Comparison of ENCODE assay signal across 8 cellular contexts in the genomic region with DNA sequence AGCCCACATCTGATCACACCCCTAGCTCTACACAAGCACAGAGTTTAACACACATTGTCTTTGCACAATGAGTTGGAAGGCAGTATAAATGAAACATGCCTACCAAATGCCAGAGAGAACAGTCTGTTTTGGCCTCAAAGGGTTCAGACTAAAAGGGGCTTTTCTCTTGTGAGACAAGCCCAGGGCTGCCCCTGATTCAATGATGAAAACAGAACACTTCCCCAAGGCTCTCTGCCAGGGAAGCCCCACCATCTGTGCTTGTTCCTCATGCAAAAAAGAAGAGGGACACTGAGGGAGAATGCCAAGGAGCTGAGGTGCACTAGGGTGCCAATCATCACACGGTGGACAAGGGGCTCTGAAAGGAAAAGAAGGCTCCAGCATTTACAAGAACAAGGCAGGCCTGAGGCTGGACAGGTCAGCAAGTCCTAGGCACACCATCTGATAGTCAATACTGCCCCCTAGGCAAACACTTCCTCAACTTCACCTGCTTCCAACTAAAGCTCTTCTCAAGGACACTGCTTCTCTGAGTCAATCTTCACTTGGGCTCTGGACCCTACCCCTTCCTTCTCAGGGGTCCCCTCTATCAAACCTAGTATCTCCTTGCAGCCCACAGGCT. TPM values are rescaled to one million over a fixed set of nuclear protein-coding genes. Genes with fewer than 3 reads are reported as not detected.
DNase-seq lines count a peak whose midpoint lies in the region; ATAC-seq, FAIRE-seq and TF ChIP-seq lines count a peak whose summit lies in the region.

No MANE protein-coding gene starts in this region.

- H3K27me3 Mint-ChIP-seq in nephron progenitor cell (ENCODE audit: low read depth, poor library complexity): no peaks in the 10 kb centered on the region

- peak; percentile 34 for TF ChIP-seq CTCF in GM10248 (IDR thresholded peaks at IDR 0.05; ENCODE audit: control extremely low read depth, extremely low read depth, low read depth, missing control alignments)
- peak; percentile 61 to 71 (median 70) for TF ChIP-seq CTCF in K562 (IDR thresholded peaks at IDR 0.05 in 2 of 3, conservative IDR thresholded peaks at IDR 0.05 in 1 of 3; ENCODE audit: insufficient read depth in 2 of 3, low read depth in 1 of 3, low read length in 3 of 3)
- peak; percentile 13 for TF ChIP-seq CTCF in nephron progenitor cell (IDR thresholded peaks at IDR 0.05)
- no peak for TF ChIP-seq CTCF in uterus (IDR thresholded peaks at IDR 0.05)

- TF ChIP-seq POLR2A in K562 (conservative IDR thresholded peaks at IDR 0.05): no peak
- no peak for TF ChIP-seq POLR2A in uterus (IDR thresholded peaks at IDR 0.05)

- POLR2A ChIA-PET in GM10248 (lab: Yijun Ruan, JAX) (no interaction called here), K562 (lab: Yijun Ruan, JAX) (interaction anchor here (0.6 kb wide), 1 partner anchor 22 kb away, joined by 3 read pairs; no protein-coding TSS in a partner anchor)

- BruUV-seq in K562 (replicated peaks; lab: Mats Ljungman, UMichigan): no TSS peak

- TF ChIP-seq RAD21 in K562 (CRISPR knock-in tag; conservative IDR thresholded peaks at IDR 0.05 in 1 of 2, IDR thresholded peaks at IDR 0.05 in 1 of 2): peak; percentile 30 to 59; a peak in 3 of 4 replicates

- in situ Hi-C loops in K562 (cut with MboI): no loop called here

- intact Hi-C loops in K562 (cut with micrococcal nuclease): loop anchor here (2.0 to 10.0 kb wide), 3 partner anchors 58 to 222 kb away; no protein-coding TSS in a partner anchor
- intact Hi-C loops in uterus (cut with DNase I; ENCODE audit: low total_unique reads): no loop called here

- FAIRE-seq in K562 (lab: Jason Lieb, UNC): peak; percentile 78

- H3K36me3 ChIP-seq in K562 (ENCODE audit: control insufficient read depth, insufficient read depth, low read length): peaks cover 3% of the 10 kb centered on the region; the same call in 1 of the 3 replicates
- no peaks in the 10 kb centered on the region for H3K36me3 ChIP-seq in uterus

- H3K9me1 ChIP-seq in K562 (ENCODE audit: control insufficient read depth, insufficient read depth, low read length): no peaks in the 10 kb centered on the region

- DNase-seq in GM10248 (ENCODE audit: extremely low spot score) (peak; percentile 42), NCI-H146 (lab: John Stamatoyannopoulos, UW) (peak; percentile 64), K562 (ENCODE audit: extremely low read depth in 1 of 4, low spot score in 3 of 4) (peak in 3 of 4 experiments; percentile 17 to 58 (median 56)), nephron progenitor cell (no peak), uterus (no peak)
- DNase-seq in NK-92 treated with Interleukin-12 subunit alpha and Interleukin-12 subunit beta, amount 100 ng/mL, for 24 hours (lab: John Stamatoyannopoulos, UW): no peak
- DNase-seq in activated naive CD4-positive, alpha-beta T cell treated with Interleukin-2 at 50 U/mL for 16 hours: no peak

- H3K4me2 ChIP-seq in K562 (ENCODE audit: insufficient read depth, low read length): no peak overlapping the region

- H3K27me3 ChIP-seq in K562 (ENCODE audit: control insufficient read depth in 2 of 2, insufficient read depth in 2 of 2, low read length in 2 of 2): no peaks in the 10 kb centered on the region
- H3K27me3 ChIP-seq in uterus: no peaks in the 10 kb centered on the region

- H3K4me3 Mint-ChIP-seq in nephron progenitor cell: no peak overlapping the region

- H3K9me3 Mint-ChIP-seq in nephron progenitor cell: no peaks in the 10 kb centered on the region

- ATAC-seq in K562: peak; percentile 95
- ATAC-seq in GM21360 (IDR thresholded peaks at IDR 0.05; ENCODE audit: unreplicated experiment): no peak

- H3K79me2 ChIP-seq in K562 (ENCODE audit: control insufficient read depth, insufficient read depth, low read length): no peaks in the 10 kb centered on the region

- H3K27ac Mint-ChIP-seq in nephron progenitor cell: no peak overlapping the region

- H4K20me1 ChIP-seq in K562 (replicated peaks; ENCODE audit: control insufficient read depth, insufficient read depth, low read length): no peaks in the 10 kb centered on the region

- H3K9me3 ChIP-seq in K562 (replicated peaks; ENCODE audit: control insufficient read depth, insufficient read depth, low read depth, low read length): no peaks in the 10 kb centered on the region
- H3K9me3 ChIP-seq in uterus: no peaks in the 10 kb centered on the region

- no CpG with 5 or more reads among the region's 1 CpG for WGBS in K562 (ENCODE audit: insufficient coverage, low coverage, missing lambda C conversion rate)

- TF ChIP-seq EP300 in K562 (IDR thresholded peaks at IDR 0.05; ENCODE audit: low read length): no peak

- H3K36me3 Mint-ChIP-seq in nephron progenitor cell (ENCODE audit: low read depth): peaks cover 19% of the 10 kb centered on the region

- H3K4me1 ChIP-seq in K562 (replicated peaks in 1 of 2; ENCODE audit: control insufficient read depth in 2 of 2, insufficient read depth in 2 of 2, low read length in 2 of 2) (no peaks in the 10 kb centered on the region), uterus (no peaks in the 10 kb centered on the region)

- H3K4me3 ChIP-seq in K562: no peak overlapping the region
- H3K4me3 ChIP-seq in uterus: no peak overlapping the region

- H2AFZ ChIP-seq in K562 (ENCODE audit: low read depth, low read length): no peak overlapping the region

- no peak overlapping the region for H3K9ac ChIP-seq in K562 (ENCODE audit: insufficient read depth in 1 of 2, low read depth in 2 of 2, low read length in 2 of 2)

- CTCF ChIA-PET in GM10248 (lab: Yijun Ruan, JAX): interaction anchor here (0.6 to 4.6 kb wide), 18 partner anchors 10 to 223 kb away, joined by 3 to 29 read pairs (median 4); partner anchors contain the start of gene ITPA
- CTCF ChIA-PET in K562 (lab: Yijun Ruan, JAX; ENCODE audit: low intra/inter-chr PET ratio): interaction anchor here (0.6 to 0.7 kb wide), 3 partner anchors 58 to 222 kb away, joined by 3 to 5 read pairs (median 3); no protein-coding TSS in a partner anchor

- no peak overlapping the region for H3K27ac ChIP-seq in K562 (ENCODE audit: extremely low read depth, low read depth, low read length)
- no peak overlapping the region for H3K27ac ChIP-seq in uterus

- H3K4me1 Mint-ChIP-seq in nephron progenitor cell: peaks cover 10% of the 10 kb centered on the region

TF ChIP-seq in K562, 482 proteins besides CTCF, POLR2A, EP300 and RAD21:
- TF ChIP-seq SMC3 (conservative IDR thresholded peaks at IDR 0.05; ENCODE audit: insufficient read depth, low read depth, low read length) (peak; percentile 35; the same call in 1 of the 2 replicates), SPI1 (IDR thresholded peaks at IDR 0.05; ENCODE audit: borderline replicate concordance, low read depth, low read length) (peak; percentile 39; the same call in 1 of the 2 replicates), STAG1 (CRISPR knock-in tag; IDR thresholded peaks at IDR 0.05; ENCODE audit: borderline replicate concordance) (peak; percentile 45; the same call in 1 of the 2 replicates), ZC3H4 (CRISPR knock-in tag; IDR thresholded peaks at IDR 0.05; ENCODE audit: borderline replicate concordance) (no peak), KLF16 (IDR thresholded peaks at IDR 0.05) (no peak)

RNA-seq across cellular contexts. Expression of gene SLC4A11, which starts 37.5 kb away (rescaled TPM):
- 1.5 and 3.5 TPM in 2 replicates for total RNA-seq in K562 (2011; cell fraction: chromatin; rRNA removed; ENCODE audit: low replicate concordance)
- 1.7 and 1.8 TPM in 2 replicates for total RNA-seq in K562 (2011; cell fraction: nucleolus; rRNA removed)
- 1.5 and 2.0 TPM in 2 replicates for total RNA-seq in K562 (2011; cell fraction: nucleoplasm; rRNA removed)
- total RNA-seq in K562 (2014; rRNA removed): 0.18 and 0.86 TPM in 2 replicates
- total RNA-seq in K562 (2014; rRNA removed; fragmentation: Illumina TruSeq; extraction: Trizol): 0.10 and 0.29 TPM in 2 replicates
- total RNA-seq in K562 (2015; rRNA removed; fragmentation: Illumina TruSeq; extraction: Trizol): 0.11 TPM in 2 replicates
- 1.1 and 2.0 TPM in 2 replicates for total RNA-seq in K562 (2021)
- 0.20 and 0.95 TPM in 2 replicates for polyA plus RNA-seq in K562 (2011; rRNA removed)
- 0.53 and 0.66 TPM in 2 replicates for polyA plus RNA-seq in K562 (2011; cell fraction: cytosol; rRNA removed)
- 5.8 and 11.2 TPM in 2 replicates for polyA plus RNA-seq in K562 (2011; cell fraction: nucleus; rRNA removed)
- 0.57 and 0.78 TPM in 2 replicates for polyA plus RNA-seq in K562 (2012)
- polyA plus RNA-seq in K562 (2014; fragmentation: Illumina TruSeq; extraction: Trizol): 0.47 and 0.49 TPM in 2 replicates
- under 1 TPM; 0.10 to 0.11 TPM for polyA plus RNA-seq in K562 (2014; fragmentation: Nextera tagmentation; extraction: Ambion mirVana)
- 0.68 and 1.6 TPM in 2 replicates for polyA plus RNA-seq in K562 (2014; rRNA removed)
- polyA minus RNA-seq in K562 (2011; rRNA and poly(A)+ RNA removed): 0.24 and 0.25 TPM in 2 replicates
- 0.38 and 1.0 TPM in 2 replicates for polyA minus RNA-seq in K562 (2011; cell fraction: cytosol; rRNA and poly(A)+ RNA removed)
- polyA minus RNA-seq in K562 (2011; cell fraction: nucleus; rRNA and poly(A)+ RNA removed): 1.3 and 1.7 TPM in 2 replicates
- under 1 TPM in 3 of 4 donors, not detected in 1; 0.29 to 0.91 (median 0.76) TPM for total RNA-seq in uterus

Comparison
In these comparisons a context has a peak if more than half of its experiments do, and no peak if none do; other contexts are left out.
1. DNase-seq: peak in GM10248 (single experiment), NCI-H146 (single experiment) and K562 (3 of 4); none in nephron progenitor cell (single experiment), NK-92 treated with Interleukin-12 subunit alpha and Interleukin-12 subunit beta, amount 100 ng/mL, for 24 hours (single experiment), uterus (0 of 2) and activated naive CD4-positive, alpha-beta T cell treated with Interleukin-2 at 50 U/mL for 16 hours (single experiment).
2. CTCF ChIP-seq: peak in GM10248 (single experiment), K562 (3 of 3) and nephron progenitor cell (single experiment); none in uterus (0 of 4).